Comparison of ENCODE assay signal across 8 cellular contexts in genomic region chr1:160291248-160292220, GRCh38. TPM values are rescaled to one million over a fixed set of nuclear protein-coding genes. Genes with fewer than 3 reads are reported as not detected.
DNase-seq lines count a peak whose midpoint lies in the region; ATAC-seq and TF ChIP-seq lines count a peak whose summit lies in the region.

No MANE protein-coding gene starts in this region.

- peak; percentile 60 for ATAC-seq in HG02840 (IDR thresholded peaks at IDR 0.05; ENCODE audit: low FRiP score, unreplicated experiment)
- ATAC-seq in HG03097 (IDR thresholded peaks at IDR 0.05; ENCODE audit: low FRiP score, unreplicated experiment): no peak

- peak; percentile 96 for TF ChIP-seq CTCF in WERI-Rb-1 (IDR thresholded peaks at IDR 0.05; ENCODE audit: low read depth, low read length)

- no peak overlapping the region; the same call in none of the 2 replicates for H3K27ac ChIP-seq in WERI-Rb-1

- H3K36me3 ChIP-seq in WERI-Rb-1: peaks cover 76% of the 10 kb centered on the region

- no peaks in the 10 kb centered on the region for H3K9me3 ChIP-seq in WERI-Rb-1 (ENCODE audit: severe bottlenecking)

- no peak overlapping the region for H3K4me3 ChIP-seq in WERI-Rb-1 (ENCODE audit: low read depth, low read length)

- no peaks in the 10 kb centered on the region for H3K27me3 ChIP-seq in WERI-Rb-1 (ENCODE audit: insufficient read depth, low read depth, severe bottlenecking)

- peak; percentile 93 for DNase-seq in G401 (ENCODE audit: low spot score)
- peak; percentile 79 for DNase-seq in NCI-H2171 treated with DMSO at 0.1 percent for 48 hours (lab: John Stamatoyannopoulos, UW)
- DNase-seq in WERI-Rb-1: peak; percentile 89
- DNase-seq in T47D (ENCODE audit: low read depth in 1 of 2, low spot score in 1 of 2): peak; percentile 69 to 87
- DNase-seq in iris pigment epithelial cell (ENCODE audit: low read depth): peak; percentile 73
- DNase-seq in stimulated activated CD4-positive, alpha-beta T cell treated with anti-CD3 and anti-CD28 coated beads, Interleukin-15, amount 100 ng/mL, for 24 hours: peak; percentile 72

- in situ Hi-C loops in G401 (cut with HindIII; ENCODE audit: low sequenced_read_pairs) (no loop called here), T47D (cut with HindIII; ENCODE audit: low pct_unique_long_range_greater_than_20kb, low sequenced_read_pairs) (no loop called here)

RNA-seq across cellular contexts. Expression of gene PEX19, which starts 6.6 kb away (rescaled TPM):
- total RNA-seq in G401 (2014; rRNA removed; shearing (Covaris generic)): 49.8 and 50.0 TPM in 2 replicates

RNA-seq across cellular contexts. Expression of gene DCAF8, which starts 29.2 kb away (rescaled TPM):
- 69.8 and 77.1 TPM in 2 replicates for total RNA-seq in G401 (2014; rRNA removed; shearing (Covaris generic))

RNA-seq across cellular contexts. Expression of gene COPA, which starts 51.5 kb away (rescaled TPM):
- total RNA-seq in G401 (2014; rRNA removed; shearing (Covaris generic)): 73.2 and 73.6 TPM in 2 replicates

RNA-seq across cellular contexts. Expression of gene NCSTN, which starts 51.6 kb away (rescaled TPM):
- 35.2 and 47.6 TPM in 2 replicates for total RNA-seq in G401 (2014; rRNA removed; shearing (Covaris generic))
